8 cellular contexts compared by ENCODE assay signal in genomic region chr22:38982008-38982927, GRCh38. TPM values are rescaled to one million over a fixed set of nuclear protein-coding genes. Genes with fewer than 3 reads are reported as not detected.
DNase-seq lines count a peak whose midpoint lies in the region; ATAC-seq lines count a peak whose summit lies in the region.

TSS of gene APOBEC3B (plus strand) at chr22:38982347. CDS start at chr22:38982454, 107 bp downstream.

- DNase-seq in Ammon's horn (ENCODE audit: low spot score) (peak; percentile 84), GM19238 (ENCODE audit: insufficient read length, low spot score) (peak; percentile 81), HS-27A (ENCODE audit: low read depth) (peak; percentile 80), anterior cingulate cortex (lab: John Stamatoyannopoulos, UW) (peak in 42 of 58 donors; percentile 3 to 63 (median 27)), hippocampal formation (lab: John Stamatoyannopoulos, UW) (peak; percentile 30 to 39), sciatic nerve (ENCODE audit: low spot score) (peak; percentile 76)

- ATAC-seq in sciatic nerve, result peak; percentile 99
- ATAC-seq in HG02938 (IDR thresholded peaks at IDR 0.05; ENCODE audit: unreplicated experiment), result no peak

- intact Hi-C loops in T-helper 1 cell treated with Interleukin-12 subunit alpha and Interleukin-12 subunit beta and Interleukin-4 antibody, amounts not matched to agents 30 ng/mL and 1 ng/mL, for 36 hours (cut with micrococcal nuclease), result no loop called here
- intact Hi-C loops in sciatic nerve (cut with DNase I), result no loop called here

RNA-seq across cellular contexts. Expression of gene APOBEC3B, which starts in this region (rescaled TPM):
- total RNA-seq in T-helper 1 cell treated with Interleukin-12 subunit alpha and Interleukin-12 subunit beta and Interleukin-4 antibody, amounts not matched to agents 30 ng/mL and 1 ng/mL, for 36 hours, result 18.9 and 20.2 TPM in 2 replicates
- total RNA-seq in sciatic nerve, result 2.2 TPM

Comparison
In these comparisons a context has a peak if more than half of its experiments do, and no peak if none do; other contexts are left out.
1. DNase-seq: peak in every context shown above with its lines; median percentile 84 in Ammon's horn; 81 in GM19238; 80 in HS-27A; 76 in sciatic nerve; 34 in hippocampal formation; 27 in anterior cingulate cortex.